Comparison of ENCODE assay signal across 30 cellular contexts in genomic region chr11:57679396-57679795, GRCh38. TPM values are rescaled to one million over a fixed set of nuclear protein-coding genes. Genes with fewer than 3 reads are reported as not detected.
DNase-seq lines count a peak whose midpoint lies in the region; ATAC-seq and TF ChIP-seq lines count a peak whose summit lies in the region.
"Had no signal": no experiment of that assay in that cellular context is flagged by ENCODE, and none has a peak within 500 bp of the region (broad histone marks: within the 10 kb centered on the region; RNA-seq: fewer than 3 reads in every experiment).

No MANE protein-coding gene starts in this region.

- no peaks in the 10 kb centered on the region for H3K27me3 Mint-ChIP-seq in activated T-cell treated with anti-CD3 and anti-CD28 coated beads, Interleukin-2, amount 50 U/mL, for 24 hours
- no peaks in the 10 kb centered on the region for H3K27me3 Mint-ChIP-seq in activated T-helper 1 cell treated with anti-CD3 and anti-CD28 coated beads, Interleukin-12 subunit alpha, Interleukin-12 subunit beta, Interleukin-2, Interleukin-4 antibody, amounts not matched to agents 30 ng/mL and 10 ng/mL and 1 ng/mL, durations not matched to agents 14 hours and 24 hours and 36 hours (ENCODE audit: insufficient read depth)
- H3K27me3 Mint-ChIP-seq in type B pancreatic cell, result no peaks in the 10 kb centered on the region
- H3K27me3 Mint-ChIP-seq: activated CD8-positive, alpha-beta memory T cell treated with anti-CD3 and anti-CD28 coated beads, Interleukin-2, amount 10 ng/mL, durations not matched to agents 7 days and 5 days; CD4-positive, alpha-beta memory T cell; effector memory CD8-positive, alpha-beta T cell; stimulated activated naive B cell treated with anti-CD40 and anti-IgM and Interleukin-4, amounts not matched to agents 10 μg/mL and 1 μg/mL and 100 μg/mL, for 72 hours had no signal

- no peak overlapping the region for H3K4me3 Mint-ChIP-seq in activated T-cell treated with anti-CD3 and anti-CD28 coated beads, Interleukin-2, amount 50 U/mL, for 24 hours
- H3K4me3 Mint-ChIP-seq in activated T-helper 1 cell treated with anti-CD3 and anti-CD28 coated beads, Interleukin-12 subunit alpha, Interleukin-12 subunit beta, Interleukin-2, Interleukin-4 antibody, amounts not matched to agents 30 ng/mL and 10 ng/mL and 1 ng/mL, durations not matched to agents 14 hours and 24 hours and 36 hours, result no peak overlapping the region
- no peak overlapping the region for H3K4me3 Mint-ChIP-seq in type B pancreatic cell
- H3K4me3 Mint-ChIP-seq: activated CD8-positive, alpha-beta memory T cell treated with anti-CD3 and anti-CD28 coated beads, Interleukin-2, amount 10 ng/mL, durations not matched to agents 7 days and 5 days; CD4-positive, alpha-beta memory T cell; effector memory CD8-positive, alpha-beta T cell; stimulated activated naive B cell treated with anti-CD40 and anti-IgM and Interleukin-4, amounts not matched to agents 10 μg/mL and 1 μg/mL and 100 μg/mL, for 72 hours; T-helper 2 cell treated with Interferon-gamma antibody and Interleukin-4, amounts not matched to agents 5 μg/mL and 100 μg/mL, for 36 hours had no signal

- peaks cover 69% of the 10 kb centered on the region for H3K4me1 Mint-ChIP-seq in activated T-cell treated with anti-CD3 and anti-CD28 coated beads, Interleukin-2, amount 50 U/mL, for 24 hours (ENCODE audit: low read depth)
- peaks cover 47% of the 10 kb centered on the region for H3K4me1 Mint-ChIP-seq in activated T-helper 1 cell treated with anti-CD3 and anti-CD28 coated beads, Interleukin-12 subunit alpha, Interleukin-12 subunit beta, Interleukin-2, Interleukin-4 antibody, amounts not matched to agents 30 ng/mL and 10 ng/mL and 1 ng/mL, durations not matched to agents 14 hours and 24 hours and 36 hours (ENCODE audit: low read depth)
- peaks cover 12% of the 10 kb centered on the region for H3K4me1 Mint-ChIP-seq in type B pancreatic cell (ENCODE audit: unreplicated experiment)

- H3K36me3 Mint-ChIP-seq in activated T-cell treated with anti-CD3 and anti-CD28 coated beads, Interleukin-2, amount 50 U/mL, for 24 hours (ENCODE audit: low read depth), result peaks cover 88% of the 10 kb centered on the region
- H3K36me3 Mint-ChIP-seq in activated T-helper 1 cell treated with anti-CD3 and anti-CD28 coated beads, Interleukin-12 subunit alpha, Interleukin-12 subunit beta, Interleukin-2, Interleukin-4 antibody, amounts not matched to agents 30 ng/mL and 10 ng/mL and 1 ng/mL, durations not matched to agents 14 hours and 24 hours and 36 hours (ENCODE audit: low read depth), result peaks cover 41% of the 10 kb centered on the region
- peaks cover 31% of the 10 kb centered on the region for H3K36me3 Mint-ChIP-seq in type B pancreatic cell

- no peak for DNase-seq in activated T-cell treated with anti-CD3 and anti-CD28 coated beads, Interleukin-2, amount 50 U/mL, for 24 hours
- DNase-seq in activated T-cell treated with anti-CD3 and anti-CD28 coated beads for 4 hours (no peak), foreskin keratinocyte (peak; percentile 90 to 94), type B pancreatic cell (ENCODE audit: extremely low spot score, unreplicated experiment) (no peak), NCI-H1048 (lab: John Stamatoyannopoulos, UW) (no peak)
- DNase-seq in activated T-helper 1 cell treated with anti-CD3 and anti-CD28 coated beads, Interleukin-12 subunit alpha, Interleukin-12 subunit beta, Interleukin-2, Interleukin-4 antibody, amounts not matched to agents 30 ng/mL and 10 ng/mL and 1 ng/mL, durations not matched to agents 14 hours and 24 hours and 36 hours (ENCODE audit: low spot score), result no peak
- DNase-seq: 8988T; activated CD4-positive, alpha-beta T cell treated with anti-CD3 and anti-CD28 coated beads for 4 hours; activated CD8-positive, alpha-beta memory T cell treated with anti-CD3 and anti-CD28 coated beads, Interleukin-2, amount 10 ng/mL, durations not matched to agents 7 days and 5 days; AML-193; anterior cingulate cortex; CD4-positive, alpha-beta memory T cell; colonic mucosa; effector memory CD8-positive, alpha-beta T cell; EL; gastrocnemius medialis; GOT3; NCI-H2081; NCI-H226; NCI-H82; right cardiac atrium; stimulated activated CD4-positive, alpha-beta T cell treated with anti-CD3 and anti-CD28 coated beads, Interleukin-4, amount 100 ng/mL, for 4 hours; stimulated activated naive B cell treated with anti-CD40 and anti-IgM and Interleukin-4, amounts not matched to agents 10 μg/mL and 1 μg/mL and 100 μg/mL, for 72 hours; uterus had no signal

- H3K27me3 ChIP-seq in foreskin keratinocyte, result no peaks in the 10 kb centered on the region
- H3K27me3 ChIP-seq: cardiac muscle cell, colonic mucosa, gastrocnemius medialis, uterus had no signal

- H3K9me3 Mint-ChIP-seq in activated T-cell treated with anti-CD3 and anti-CD28 coated beads, Interleukin-2, amount 50 U/mL, for 24 hours, result no peaks in the 10 kb centered on the region
- H3K9me3 Mint-ChIP-seq in activated T-helper 1 cell treated with anti-CD3 and anti-CD28 coated beads, Interleukin-12 subunit alpha, Interleukin-12 subunit beta, Interleukin-2, Interleukin-4 antibody, amounts not matched to agents 30 ng/mL and 10 ng/mL and 1 ng/mL, durations not matched to agents 14 hours and 24 hours and 36 hours, result no peaks in the 10 kb centered on the region
- H3K9me3 Mint-ChIP-seq in type B pancreatic cell, result no peaks in the 10 kb centered on the region
- H3K9me3 Mint-ChIP-seq: activated naive CD4-positive, alpha-beta T cell treated with anti-CD3 and anti-CD28 coated beads, Interleukin-2, amount 50 U/mL, for 72 hours; CD4-positive, alpha-beta memory T cell; effector memory CD8-positive, alpha-beta T cell; stimulated activated naive B cell treated with anti-CD40 and anti-IgM and Interleukin-4, amounts not matched to agents 10 μg/mL and 1 μg/mL and 100 μg/mL, for 72 hours; T-helper 2 cell treated with Interferon-gamma antibody and Interleukin-4, amounts not matched to agents 5 μg/mL and 100 μg/mL, for 36 hours had no signal

- peaks cover 31% of the 10 kb centered on the region for H3K4me1 ChIP-seq in foreskin keratinocyte
- H3K4me1 ChIP-seq: colonic mucosa, uterus had no signal

- TF ChIP-seq CTCF in foreskin keratinocyte (conservative IDR thresholded peaks at IDR 0.05) (no peak), type B pancreatic cell (conservative IDR thresholded peaks at IDR 0.05) (no peak)

- intact Hi-C loops in activated T-helper 1 cell treated with anti-CD3 and anti-CD28 coated beads, Interleukin-12 subunit alpha, Interleukin-12 subunit beta, Interleukin-2, Interleukin-4 antibody, amounts not matched to agents 30 ng/mL and 10 ng/mL and 1 ng/mL, durations not matched to agents 14 hours and 24 hours and 36 hours (cut with micrococcal nuclease), result no loop called here

- ATAC-seq in foreskin keratinocyte (peak; percentile 94), GM21717 (IDR thresholded peaks at IDR 0.05; ENCODE audit: unreplicated experiment) (no peak), HG03280 (IDR thresholded peaks at IDR 0.05; ENCODE audit: unreplicated experiment) (no peak)
- ATAC-seq: activated CD8-positive, alpha-beta memory T cell treated with anti-CD3 and anti-CD28 coated beads, Interleukin-2, amount 10 ng/mL, durations not matched to agents 7 days and 5 days; effector memory CD8-positive, alpha-beta T cell; gastrocnemius medialis; Right ventricle myocardium inferior; stimulated activated naive B cell treated with anti-CD40 and anti-IgM and Interleukin-4, amounts not matched to agents 10 μg/mL and 1 μg/mL and 100 μg/mL, for 72 hours had no signal

- peak overlapping the region; percentile 93 for H3K27ac Mint-ChIP-seq in activated T-cell treated with anti-CD3 and anti-CD28 coated beads, Interleukin-2, amount 50 U/mL, for 24 hours
- H3K27ac Mint-ChIP-seq in activated T-helper 1 cell treated with anti-CD3 and anti-CD28 coated beads, Interleukin-12 subunit alpha, Interleukin-12 subunit beta, Interleukin-2, Interleukin-4 antibody, amounts not matched to agents 30 ng/mL and 10 ng/mL and 1 ng/mL, durations not matched to agents 14 hours and 24 hours and 36 hours, result peak overlapping the region; percentile 73
- peak overlapping the region; percentile 92 for H3K27ac Mint-ChIP-seq in type B pancreatic cell
- H3K27ac Mint-ChIP-seq: stimulated activated naive B cell treated with anti-CD40 and anti-IgM and Interleukin-4, amounts not matched to agents 10 μg/mL and 1 μg/mL and 100 μg/mL, for 72 hours had no signal

- peak overlapping the region; percentile 52 for H3K27ac ChIP-seq in foreskin keratinocyte
- H3K27ac ChIP-seq: cardiac muscle cell, gastrocnemius medialis, uterus had no signal

RNA-seq across cellular contexts. Expression of gene ZDHHC5, which starts 11.5 kb away (rescaled TPM):
- total RNA-seq in activated T-helper 1 cell treated with anti-CD3 and anti-CD28 coated beads, Interleukin-12 subunit alpha, Interleukin-12 subunit beta, Interleukin-2, Interleukin-4 antibody, amounts not matched to agents 30 ng/mL and 10 ng/mL and 1 ng/mL, durations not matched to agents 14 hours and 24 hours and 36 hours, result 78.4 and 79.1 TPM in 2 replicates
- 63.0 and 67.9 TPM in 2 replicates for total RNA-seq in foreskin keratinocyte
- polyA plus RNA-seq in foreskin keratinocyte, result 41.0 and 45.1 TPM in 2 replicates
- total RNA-seq in type B pancreatic cell (ENCODE audit: low replicate concordance), result 56.7 and 80.6 TPM in 2 replicates

RNA-seq across cellular contexts. Expression of gene CLP1, which starts 21.8 kb away (rescaled TPM):
- 17.8 and 19.1 TPM in 2 replicates for total RNA-seq in activated T-helper 1 cell treated with anti-CD3 and anti-CD28 coated beads, Interleukin-12 subunit alpha, Interleukin-12 subunit beta, Interleukin-2, Interleukin-4 antibody, amounts not matched to agents 30 ng/mL and 10 ng/mL and 1 ng/mL, durations not matched to agents 14 hours and 24 hours and 36 hours
- 22.4 and 23.7 TPM in 2 replicates for total RNA-seq in foreskin keratinocyte
- 18.9 and 21.6 TPM in 2 replicates for polyA plus RNA-seq in foreskin keratinocyte
- total RNA-seq in type B pancreatic cell (ENCODE audit: low replicate concordance), result 16.9 and 20.7 TPM in 2 replicates

RNA-seq across cellular contexts. Expression of gene YPEL4, which starts 29.7 kb away (rescaled TPM):
- 0.26 and 0.39 TPM in 2 replicates for total RNA-seq in activated T-helper 1 cell treated with anti-CD3 and anti-CD28 coated beads, Interleukin-12 subunit alpha, Interleukin-12 subunit beta, Interleukin-2, Interleukin-4 antibody, amounts not matched to agents 30 ng/mL and 10 ng/mL and 1 ng/mL, durations not matched to agents 14 hours and 24 hours and 36 hours
- total RNA-seq in foreskin keratinocyte (not detected in 2 replicates), type B pancreatic cell (ENCODE audit: low replicate concordance) (0.38 and 0.48 TPM in 2 replicates)
- polyA plus RNA-seq in foreskin keratinocyte, result not detected in 2 replicates

RNA-seq across cellular contexts. Expression of gene MED19, which starts 32.6 kb away (rescaled TPM):
- total RNA-seq in activated T-helper 1 cell treated with anti-CD3 and anti-CD28 coated beads, Interleukin-12 subunit alpha, Interleukin-12 subunit beta, Interleukin-2, Interleukin-4 antibody, amounts not matched to agents 30 ng/mL and 10 ng/mL and 1 ng/mL, durations not matched to agents 14 hours and 24 hours and 36 hours, result 14.9 TPM in 2 replicates
- 23.5 and 24.9 TPM in 2 replicates for total RNA-seq in foreskin keratinocyte
- 25.2 and 27.0 TPM in 2 replicates for polyA plus RNA-seq in foreskin keratinocyte
- total RNA-seq in type B pancreatic cell (ENCODE audit: low replicate concordance), result 17.9 and 21.5 TPM in 2 replicates

RNA-seq across cellular contexts. Expression of gene TMX2, which starts 33.0 kb away (rescaled TPM):
- total RNA-seq in activated T-helper 1 cell treated with anti-CD3 and anti-CD28 coated beads, Interleukin-12 subunit alpha, Interleukin-12 subunit beta, Interleukin-2, Interleukin-4 antibody, amounts not matched to agents 30 ng/mL and 10 ng/mL and 1 ng/mL, durations not matched to agents 14 hours and 24 hours and 36 hours, result 95.9 and 96.8 TPM in 2 replicates
- total RNA-seq in foreskin keratinocyte, result 96.4 and 101 TPM in 2 replicates
- polyA plus RNA-seq in foreskin keratinocyte, result 84.2 and 89.9 TPM in 2 replicates
- total RNA-seq in type B pancreatic cell (ENCODE audit: low replicate concordance), result 84.4 and 87.4 TPM in 2 replicates

Comparison
In these comparisons a context has a peak if more than half of its experiments do, and no peak if none do; other contexts are left out.
1. DNase-seq: peak in foreskin keratinocyte (2 of 2); none in activated T-cell treated with anti-CD3 and anti-CD28 coated beads, Interleukin-2, amount 50 U/mL, for 24 hours (single experiment), activated T-cell treated with anti-CD3 and anti-CD28 coated beads for 4 hours (single experiment), activated T-helper 1 cell treated with anti-CD3 and anti-CD28 coated beads, Interleukin-12 subunit alpha, Interleukin-12 subunit beta, Interleukin-2, Interleukin-4 antibody, amounts not matched to agents 30 ng/mL and 10 ng/mL and 1 ng/mL, durations not matched to agents 14 hours and 24 hours and 36 hours (single experiment), type B pancreatic cell (single experiment) and NCI-H1048 (single experiment).
2. Peak in every context shown above with its lines, with median percentiles within 50 percentile points of each other: H3K27ac Mint-ChIP-seq.